ENCODE assay signal across 9 cellular contexts in genomic region chr2:144507441-144508161, GRCh38. TPM values are rescaled to one million over a fixed set of nuclear protein-coding genes. Genes with fewer than 3 reads are reported as not detected.
DNase-seq lines count a peak whose midpoint lies in the region; ATAC-seq and TF ChIP-seq lines count a peak whose summit lies in the region.
"Had no signal": no experiment of that assay in that cellular context is flagged by ENCODE, and none has a peak within 500 bp of the region (broad histone marks: within the 10 kb centered on the region; RNA-seq: fewer than 3 reads in every experiment).

No MANE protein-coding gene starts in this region.

- peaks cover 88% of the 10 kb centered on the region for H3K4me1 Mint-ChIP-seq in CD14-positive monocyte

- no peak for TF ChIP-seq CTCF in CD14-positive monocyte (IDR thresholded peaks at IDR 0.05)
- no peak for TF ChIP-seq CTCF in Peyer's patch (IDR thresholded peaks at IDR 0.05)
- TF ChIP-seq CTCF in psoas muscle (IDR thresholded peaks at IDR 0.05) = no peak

- H3K27ac ChIP-seq in Peyer's patch (peak overlapping the region; percentile 61 to 89 (median 72)), psoas muscle (peak overlapping the region; percentile 96)

- no peak overlapping the region for H3K4me3 ChIP-seq in Peyer's patch
- H3K4me3 ChIP-seq in psoas muscle = peak overlapping the region; percentile 89

- H3K9me3 ChIP-seq in Peyer's patch (no peaks in the 10 kb centered on the region), psoas muscle (no peaks in the 10 kb centered on the region)

- peaks cover 96 to 99% of the 10 kb centered on the region in 2 donors for H3K36me3 Mint-ChIP-seq in CD14-positive monocyte

- intact Hi-C loops in CD14-positive monocyte (cut with micrococcal nuclease) (no loop called here), psoas muscle (cut with DNase I) (loop anchor here (2.0 to 5.0 kb wide), 2 partner anchors 45 to 53 kb away; no protein-coding TSS in a partner anchor)

- H3K27me3 Mint-ChIP-seq in CD14-positive monocyte (ENCODE audit: low read depth in 3 of 3) = no peaks in the 10 kb centered on the region

- H3K4me3 Mint-ChIP-seq in CD14-positive monocyte = peak overlapping the region; percentile 80 to 97

- peak overlapping the region in 6 of 7 donors; percentile 96 to 100 (median 98) for H3K27ac Mint-ChIP-seq in CD14-positive monocyte

- ATAC-seq in psoas muscle = no peak
- ATAC-seq: activated T-cell treated with anti-CD3 and anti-CD28 coated beads, Interleukin-2, amount 50 U/mL, for 4 hours had no signal

- TF ChIP-seq POLR2A in Peyer's patch (IDR thresholded peaks at IDR 0.05) = no peak

- H3K9me3 Mint-ChIP-seq in CD14-positive monocyte = no peaks in the 10 kb centered on the region
- H3K9me3 Mint-ChIP-seq: activated T-cell treated with anti-CD3 and anti-CD28 coated beads, Interleukin-2, amount 50 U/mL, for 4 hours had no signal

- H3K4me1 ChIP-seq in Peyer's patch (peaks cover 0 to 7% (median 3%) of the 10 kb centered on the region in 4 donors), psoas muscle (peaks cover 81% of the 10 kb centered on the region)

- H3K36me3 ChIP-seq in Peyer's patch (no peaks in the 10 kb centered on the region), psoas muscle (ENCODE audit: insufficient read depth in 1 of 2, low read depth in 1 of 2) (no peaks in the 10 kb centered on the region)

- 11 to 31% (median 15%) methylated on average over 5 of the region's 5 CpGs for whole genome bisulfite sequencing in psoas muscle, 3 donors

- no peaks in the 10 kb centered on the region for H3K27me3 ChIP-seq in Peyer's patch
- H3K27me3 ChIP-seq in psoas muscle (ENCODE audit: insufficient read depth in 3 of 3, low read length in 2 of 3) = no peaks in the 10 kb centered on the region

- DNase-seq in CD14-positive monocyte (ENCODE audit: low spot score) = no peak
- no peak for DNase-seq in Peyer's patch
- DNase-seq in fibroblast of peridontal ligament (ENCODE audit: extremely low read depth) = peak; percentile 67
- no peak for DNase-seq in psoas muscle
- DNase-seq in DMS153 (lab: John Stamatoyannopoulos, UW) = no peak
- DNase-seq in SIG-M5 treated with dmso at 0.1 percent for 504 hours (lab: John Stamatoyannopoulos, UW; ENCODE audit: unreplicated experiment) = no peak
- DNase-seq in NCI-H524 treated with DMSO at 0.1 percent for 48 hours (lab: John Stamatoyannopoulos, UW) = no peak
- DNase-seq in NCI-H69 (lab: John Stamatoyannopoulos, UW) = no peak
- DNase-seq: activated T-cell treated with anti-CD3 and anti-CD28 coated beads, Interleukin-2, amount 50 U/mL, for 4 hours had no signal

RNA-seq across cellular contexts. Expression of gene ZEB2, which starts 12.3 kb away (rescaled TPM):
- polyA plus RNA-seq in CD14-positive monocyte (10 to 100 TPM; 76.8 to 93.8 TPM), psoas muscle (10 to 100 TPM; 11.6 to 18.1 (median 11.7) TPM)
- total RNA-seq in Peyer's patch (100 to 1,000 TPM in 1 of 4 donors, 10 to 100 TPM in 3; 12.4 to 149 (median 29.9) TPM), psoas muscle (10 to 100 TPM; 23.3 to 48.7 (median 37.9) TPM)

Comparison
In these comparisons a context has a peak if more than half of its experiments do, and no peak if none do; other contexts are left out.
1. intact Hi-C loops: an anchor here in psoas muscle (2.0 to 5.0 kb wide); none called in CD14-positive monocyte.